20 cellular contexts compared by ENCODE assay signal in genomic region chr13:42821437-42821836, GRCh38. TPM values are rescaled to one million over a fixed set of nuclear protein-coding genes. Genes with fewer than 3 reads are reported as not detected.
A peak's percentile ranks its signal among the peaks of the same experiment; 100 is the strongest.
DNase-seq lines count a peak whose midpoint lies in the region; ATAC-seq and TF ChIP-seq lines count a peak whose summit lies in the region.
"Had no signal": no experiment of that assay in that cellular context is flagged by ENCODE, and none has a peak within 500 bp of the region (broad histone marks: within the 10 kb centered on the region; RNA-seq: fewer than 3 reads in every experiment).

No MANE protein-coding gene starts in this region.

- H3K4me3 ChIP-seq in PC-3 (ENCODE audit: low read length) (no peak overlapping the region), esophagus squamous epithelium (no peak overlapping the region), thyroid gland (replicated peaks in 1 of 3) (no peak overlapping the region)
- H3K4me3 ChIP-seq in naive thymus-derived CD4-positive, alpha-beta T cell (ENCODE audit: low read length) = no peak overlapping the region
- H3K4me3 ChIP-seq: pancreas, smooth muscle cell, upper lobe of right lung had no signal

- no peaks in the 10 kb centered on the region for H3K9me2 ChIP-seq in PC-3 (replicated peaks; ENCODE audit: low read length)

- H3K4me1 Mint-ChIP-seq in naive thymus-derived CD4-positive, alpha-beta T cell = no peaks in the 10 kb centered on the region
- H3K4me1 Mint-ChIP-seq: activated naive CD8-positive, alpha-beta T cell treated with anti-CD3 and anti-CD28 coated beads for 36 hours had no signal

- peaks cover 9 to 41% (median 30%) of the 10 kb centered on the region in 5 donors for H3K27me3 Mint-ChIP-seq in naive thymus-derived CD4-positive, alpha-beta T cell

- intact Hi-C loops in PC-3 (cut with micrococcal nuclease) (no loop called here), esophagus squamous epithelium (cut with DNase I) (no loop called here), thyroid gland (cut with DNase I) (no loop called here)
- intact Hi-C loops in naive thymus-derived CD4-positive, alpha-beta T cell (cut with micrococcal nuclease) = no loop called here

- H3K79me2 ChIP-seq in PC-3 (ENCODE audit: low read length) = no peaks in the 10 kb centered on the region

- TF ChIP-seq POLR2A in esophagus squamous epithelium (IDR thresholded peaks at IDR 0.05) = no peak
- TF ChIP-seq POLR2A in thyroid gland (IDR thresholded peaks at IDR 0.05) = no peak

- DNase-seq in AG20443 (ENCODE audit: low spot score) = peak; percentile 47
- peak; percentile 64 for DNase-seq in PC-3
- DNase-seq in dedifferentiated amniotic fluid mesenchymal stem cell (ENCODE audit: extremely low spot score) = peak; percentile 58
- peak; percentile 50 for DNase-seq in non-pigmented ciliary epithelial cell (ENCODE audit: low read depth)
- no peak for DNase-seq in naive thymus-derived CD4-positive, alpha-beta T cell
- DNase-seq in esophagus squamous epithelium (lab: John Stamatoyannopoulos, UW) = no peak
- DNase-seq in thyroid gland = no peak
- DNase-seq: activated CD4-positive, alpha-beta T cell treated with anti-CD3 and anti-CD28 coated beads for 48 hours; activated naive CD8-positive, alpha-beta T cell treated with anti-CD3 and anti-CD28 coated beads for 36 hours; activated T-cell treated with anti-CD3 and anti-CD28 coated beads, Interleukin-2, amount 50 U/mL, for 24 hours; erythroblast; hypothalamus; NCI-H1417 treated with DMSO at 0.1 percent for 48 hours; pancreas; SHP77; stimulated activated naive B cell treated with anti-CD40 and anti-IgM and Interleukin-4, amounts not matched to agents 10 μg/mL and 1 μg/mL and 100 μg/mL, for 72 hours; upper lobe of right lung had no signal

- no peaks in the 10 kb centered on the region for H3F3A ChIP-seq in PC-3 (ENCODE audit: low read length, unreplicated experiment)

- H3K4me2 ChIP-seq in PC-3 (ENCODE audit: low read length) = peak overlapping the region; percentile 40; the same call in 1 of the 2 replicates
- H3K4me2 ChIP-seq: KMS-11, smooth muscle cell had no signal

- TF ChIP-seq CTCF in PC-3 (conservative IDR thresholded peaks at IDR 0.05; ENCODE audit: low read depth, low read length) = no peak
- TF ChIP-seq CTCF in esophagus squamous epithelium (IDR thresholded peaks at IDR 0.05) = no peak
- no peak for TF ChIP-seq CTCF in thyroid gland (IDR thresholded peaks at IDR 0.05)

- H3K9ac ChIP-seq in PC-3 (ENCODE audit: low read length) = no peak overlapping the region
- H3K9ac ChIP-seq: KMS-11 had no signal

- H3K27ac ChIP-seq in PC-3 (ENCODE audit: low read length) (peak overlapping the region; percentile 34; the same call in 1 of the 2 replicates), esophagus squamous epithelium (no peak overlapping the region), thyroid gland (no peak overlapping the region)
- no peak overlapping the region for H3K27ac ChIP-seq in naive thymus-derived CD4-positive, alpha-beta T cell (ENCODE audit: low read depth, low read length)
- H3K27ac ChIP-seq: KMS-11, pancreas, upper lobe of right lung had no signal

- ATAC-seq in PC-3 = peak; percentile 73
- ATAC-seq in naive thymus-derived CD4-positive, alpha-beta T cell = no peak
- no peak for ATAC-seq in GM21390 (IDR thresholded peaks at IDR 0.05; ENCODE audit: unreplicated experiment)
- ATAC-seq: stimulated activated naive B cell treated with anti-CD40 and anti-IgM and Interleukin-4, amounts not matched to agents 10 μg/mL and 1 μg/mL and 100 μg/mL, for 72 hours; upper lobe of right lung had no signal

- H3K27ac Mint-ChIP-seq in naive thymus-derived CD4-positive, alpha-beta T cell = no peak overlapping the region
- H3K27ac Mint-ChIP-seq: activated naive CD8-positive, alpha-beta T cell treated with anti-CD3 and anti-CD28 coated beads for 36 hours; activated T-cell treated with anti-CD3 and anti-CD28 coated beads, Interleukin-2, amount 50 U/mL, for 24 hours; stimulated activated naive B cell treated with anti-CD40 and anti-IgM and Interleukin-4, amounts not matched to agents 10 μg/mL and 1 μg/mL and 100 μg/mL, for 72 hours had no signal

- H3K36me3 Mint-ChIP-seq in naive thymus-derived CD4-positive, alpha-beta T cell = peaks cover 0 to 9% (median 0%) of the 10 kb centered on the region in 5 donors
- H3K36me3 Mint-ChIP-seq: activated naive CD8-positive, alpha-beta T cell treated with anti-CD3 and anti-CD28 coated beads for 36 hours had no signal

- no peaks in the 10 kb centered on the region for H3K27me3 ChIP-seq in PC-3 (ENCODE audit: low read length)
- no peaks in the 10 kb centered on the region for H3K27me3 ChIP-seq in naive thymus-derived CD4-positive, alpha-beta T cell (ENCODE audit: control insufficient read depth in 2 of 2, insufficient read depth in 2 of 2, low read length in 2 of 2)
- H3K27me3 ChIP-seq in esophagus squamous epithelium = peaks cover 0 to 5% (median 0%) of the 10 kb centered on the region in 4 donors
- H3K27me3 ChIP-seq in thyroid gland = no peaks in the 10 kb centered on the region
- H3K27me3 ChIP-seq: pancreas, upper lobe of right lung had no signal

- no TSS peak for BruUV-seq in PC-3 (replicated peaks; lab: Mats Ljungman, UMichigan)

- H3K9me3 ChIP-seq in PC-3 (ENCODE audit: low read length) (no peaks in the 10 kb centered on the region), esophagus squamous epithelium (no peaks in the 10 kb centered on the region), thyroid gland (no peaks in the 10 kb centered on the region)
- H3K9me3 ChIP-seq in naive thymus-derived CD4-positive, alpha-beta T cell (ENCODE audit: control insufficient read depth in 2 of 3, low read length in 3 of 3) = no peaks in the 10 kb centered on the region
- H3K9me3 ChIP-seq: pancreas, upper lobe of right lung had no signal

- WGBS in esophagus squamous epithelium, 2 donors = 44 to 59% methylated on average over 1 of the region's 1 CpG
- 77 to 79% methylated on average over 1 of the region's 1 CpG for WGBS in thyroid gland, 2 donors

- H3K4me3 Mint-ChIP-seq in naive thymus-derived CD4-positive, alpha-beta T cell = no peak overlapping the region
- H3K4me3 Mint-ChIP-seq: activated naive CD8-positive, alpha-beta T cell treated with anti-CD3 and anti-CD28 coated beads for 36 hours; activated T-cell treated with anti-CD3 and anti-CD28 coated beads, Interleukin-2, amount 50 U/mL, for 24 hours; stimulated activated naive B cell treated with anti-CD40 and anti-IgM and Interleukin-4, amounts not matched to agents 10 μg/mL and 1 μg/mL and 100 μg/mL, for 72 hours had no signal

- H3K9me3 Mint-ChIP-seq in naive thymus-derived CD4-positive, alpha-beta T cell = peaks cover 0 to 19% (median 6%) of the 10 kb centered on the region in 11 donors

- POLR2A ChIA-PET in PC-3 (lab: Charles Lee; ENCODE audit: unreplicated experiment) = no interaction called here
- POLR2A ChIA-PET in naive thymus-derived CD4-positive, alpha-beta T cell (lab: Charles Lee) = no interaction called here

- CTCF ChIA-PET in PC-3 (lab: Charles Lee) = no interaction called here
- CTCF ChIA-PET in naive thymus-derived CD4-positive, alpha-beta T cell (lab: Charles Lee) = no interaction called here

- H4K20me1 ChIP-seq in PC-3 (ENCODE audit: low read length) = no peaks in the 10 kb centered on the region

- H3K4me1 ChIP-seq in PC-3 (ENCODE audit: insufficient read depth, low read length) (peaks cover 6% of the 10 kb centered on the region; the same call in 1 of the 2 replicates), esophagus squamous epithelium (no peaks in the 10 kb centered on the region), thyroid gland (no peaks in the 10 kb centered on the region)
- no peaks in the 10 kb centered on the region for H3K4me1 ChIP-seq in naive thymus-derived CD4-positive, alpha-beta T cell (ENCODE audit: control insufficient read depth in 2 of 2, insufficient read depth in 2 of 2, low read length in 2 of 2)
- H3K4me1 ChIP-seq: pancreas, upper lobe of right lung had no signal

- no peaks in the 10 kb centered on the region for H3K36me3 ChIP-seq in PC-3 (ENCODE audit: low read depth, low read length)
- no peaks in the 10 kb centered on the region for H3K36me3 ChIP-seq in naive thymus-derived CD4-positive, alpha-beta T cell (ENCODE audit: control insufficient read depth in 2 of 3, insufficient read depth in 3 of 3, low read length in 3 of 3)
- no peaks in the 10 kb centered on the region for H3K36me3 ChIP-seq in esophagus squamous epithelium
- H3K36me3 ChIP-seq in thyroid gland = no peaks in the 10 kb centered on the region
- H3K36me3 ChIP-seq: pancreas, upper lobe of right lung had no signal

- no peak overlapping the region for H2AFZ ChIP-seq in PC-3 (ENCODE audit: low read length)

RNA-seq across cellular contexts. Expression of gene FAM216B, which starts 40.1 kb away (rescaled TPM):
- total RNA-seq in PC-3 (2014; rRNA removed) (not detected in 2 replicates), esophagus squamous epithelium (not detected), thyroid gland (not detected)
- not detected for total RNA-seq in naive thymus-derived CD4-positive, alpha-beta T cell
- not detected for polyA plus RNA-seq in naive thymus-derived CD4-positive, alpha-beta T cell
- total RNA-seq: activated naive CD8-positive, alpha-beta T cell treated with anti-CD3 and anti-CD28 coated beads for 36 hours; smooth muscle cell; upper lobe of right lung had no signal
- polyA plus RNA-seq: pancreas, smooth muscle cell had no signal

Comparison
In these comparisons a context has a peak if more than half of its experiments do, and no peak if none do; other contexts are left out.
1. DNase-seq: peak in AG20443 (single experiment), PC-3 (single experiment), dedifferentiated amniotic fluid mesenchymal stem cell (single experiment) and non-pigmented ciliary epithelial cell (single experiment); none in naive thymus-derived CD4-positive, alpha-beta T cell (0 of 9), esophagus squamous epithelium (single experiment) and thyroid gland (0 of 2).